ENCODE assay signal across 11 cellular contexts in genomic region chr7:2807846-2808772, GRCh38. TPM values are rescaled to one million over a fixed set of nuclear protein-coding genes. Genes with fewer than 3 reads are reported as not detected.
DNase-seq lines count a peak whose midpoint lies in the region; ATAC-seq and TF ChIP-seq lines count a peak whose summit lies in the region.
"Had no signal": no experiment of that assay in that cellular context is flagged by ENCODE, and none has a peak within 500 bp of the region (broad histone marks: within the 10 kb centered on the region; RNA-seq: fewer than 3 reads in every experiment).

No MANE protein-coding gene starts in this region.

- H3K36me3 ChIP-seq in H7 (replicated peaks; ENCODE audit: control insufficient read depth, insufficient read depth, low read length): no peaks in the 10 kb centered on the region; the same call in 1 of the 2 replicates
- H3K36me3 ChIP-seq in ovary: no peaks in the 10 kb centered on the region
- no peaks in the 10 kb centered on the region for H3K36me3 ChIP-seq in esophagus squamous epithelium

- H3K4me1 ChIP-seq in ovary (ENCODE audit: insufficient read depth) (peaks cover 37% of the 10 kb centered on the region), esophagus squamous epithelium (peaks cover 0 to 31% (median 11%) of the 10 kb centered on the region in 3 donors)

- H3K27me3 ChIP-seq in H7 (ENCODE audit: control insufficient read depth, insufficient read depth, low read length) (no peaks in the 10 kb centered on the region), ovary (no peaks in the 10 kb centered on the region), esophagus squamous epithelium (no peaks in the 10 kb centered on the region)

- no peak for ATAC-seq in HG03175 (IDR thresholded peaks at IDR 0.05; ENCODE audit: unreplicated experiment)

- no peaks in the 10 kb centered on the region for H3K9me3 ChIP-seq in ovary
- H3K9me3 ChIP-seq in esophagus squamous epithelium: no peaks in the 10 kb centered on the region

- no peak for TF ChIP-seq EP300 in ovary (IDR thresholded peaks at IDR 0.05)

- DNase-seq in GM12865 (ENCODE audit: low read depth) (peak; percentile 25), H7 (peak; percentile 56), amniotic epithelial cell (ENCODE audit: low read depth) (peak; percentile 26), ovary (peak in 3 of 5 donors; percentile 37 to 48 (median 39)), CD1c-positive myeloid dendritic cell (ENCODE audit: extremely low spot score) (no peak), caudate nucleus (lab: John Stamatoyannopoulos, UW) (no peak), esophagus squamous epithelium (lab: John Stamatoyannopoulos, UW) (no peak)
- DNase-seq: cerebellar nuclear complex, NCI-H2171 treated with DMSO at 0.1 percent for 48 hours, T-helper 1 cell had no signal

- H3K4me3 ChIP-seq in GM12865 (ENCODE audit: low read depth, low read length): no peak overlapping the region
- no peak overlapping the region for H3K4me3 ChIP-seq in H7 (ENCODE audit: insufficient read depth, low read depth, low read length)
- peak overlapping the region; percentile 8 for H3K4me3 ChIP-seq in ovary
- H3K4me3 ChIP-seq in esophagus squamous epithelium: no peak overlapping the region

- intact Hi-C loops in ovary (cut with DNase I) (no loop called here), esophagus squamous epithelium (cut with DNase I) (no loop called here)

- no peak for TF ChIP-seq POLR2A in ovary (IDR thresholded peaks at IDR 0.05)
- no peak for TF ChIP-seq POLR2A in esophagus squamous epithelium (IDR thresholded peaks at IDR 0.05)

- TF ChIP-seq CTCF in GM12865 (IDR thresholded peaks at IDR 0.05; ENCODE audit: insufficient read depth, low read depth, low read length, missing control alignments) (no peak), ovary (IDR thresholded peaks at IDR 0.05) (no peak), esophagus squamous epithelium (IDR thresholded peaks at IDR 0.05) (no peak)

- 39 to 65% (median 64%) methylated on average over 21 of the region's 21 CpGs for WGBS in ovary, 3 donors
- WGBS in esophagus squamous epithelium, 2 donors: 73 to 95% methylated on average over 18 to 20 of the region's 21 CpGs

- H3K27ac ChIP-seq in ovary: peak overlapping the region in 1 of 2 donors; percentile 56
- no peak overlapping the region for H3K27ac ChIP-seq in caudate nucleus (ENCODE audit: low read depth, low read length)
- H3K27ac ChIP-seq in esophagus squamous epithelium: no peak overlapping the region

RNA-seq across cellular contexts. Expression of gene GNA12, which starts 36.0 kb away (rescaled TPM):
- 23.3 and 44.4 TPM in 2 replicates for total RNA-seq in H7 (2014; rRNA removed; shearing (Covaris generic))
- total RNA-seq in ovary (10 to 100 TPM; 13.4 to 94.4 (median 70.1) TPM), esophagus squamous epithelium (10 to 100 TPM in 1 of 4 donors, 1 to 10 TPM in 3; 6.6 to 11.6 (median 7.6) TPM)
- polyA plus RNA-seq in ovary: 10 to 100 TPM; 40.9 to 43.8 TPM

Comparison
In these comparisons a context has a peak if more than half of its experiments do, and no peak if none do; other contexts are left out.
1. DNase-seq: peak in GM12865 (single experiment), H7 (single experiment), amniotic epithelial cell (single experiment) and ovary (3 of 5); none in CD1c-positive myeloid dendritic cell (single experiment), caudate nucleus (0 of 61) and esophagus squamous epithelium (single experiment).